1 cellular context compared by ENCODE assay signal in the genomic region with DNA sequence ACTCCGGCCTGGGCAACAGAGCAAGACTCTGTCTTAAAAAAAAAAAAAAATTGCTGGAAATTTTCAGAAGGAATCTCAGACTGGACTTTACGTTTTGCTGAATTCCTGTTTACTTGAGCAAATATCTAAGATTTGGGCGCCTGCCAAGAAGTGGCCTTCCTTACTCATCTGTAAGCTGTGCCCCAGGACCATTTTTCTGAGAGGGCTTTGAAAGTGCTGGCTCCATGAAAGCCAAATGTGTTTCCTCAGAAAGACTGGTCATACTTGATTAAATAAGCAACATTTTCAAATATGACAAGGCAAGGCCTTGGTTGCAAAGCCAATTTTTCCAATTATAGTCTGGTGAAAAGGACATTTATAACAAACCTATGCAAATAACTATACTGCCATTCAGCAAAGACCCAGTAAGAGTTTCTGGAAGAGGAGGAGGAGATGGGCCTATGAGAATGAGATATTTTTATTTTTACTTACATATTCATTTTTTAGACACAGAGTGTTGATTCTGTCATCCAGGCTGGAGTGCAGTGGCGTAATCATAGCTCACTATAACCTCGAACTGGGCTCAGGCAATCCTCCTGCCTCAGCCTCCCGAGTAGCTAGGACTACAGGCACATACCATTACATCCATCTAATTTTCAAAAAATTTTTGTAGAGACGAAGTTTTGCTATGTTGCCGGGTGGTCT.
TF ChIP-seq lines count a peak whose summit lies in the region.

No MANE protein-coding gene starts in this region.

TF ChIP-seq in K562, 482 proteins besides CTCF, POLR2A, EP300 and RAD21 (continued from another document):
- TF ChIP-seq TRIM25 (IDR thresholded peaks at IDR 0.05; ENCODE audit: borderline replicate concordance) = no peak
- TF ChIP-seq FOSL1 (tag; conservative IDR thresholded peaks at IDR 0.05) = 0 out of 2 replicates have a peak, but pooled peaks have one; percentile 22
- TF ChIP-seq NFIC (IDR thresholded peaks at IDR 0.05) = peak; percentile 91
- TF ChIP-seq ATF1 (CRISPR knock-in tag; IDR thresholded peaks at IDR 0.05) = no peak
- TF ChIP-seq ATF1 (tag; IDR thresholded peaks at IDR 0.05) = no peak
- TF ChIP-seq CTBP1 (IDR thresholded peaks at IDR 0.05; ENCODE audit: borderline replicate concordance) = no peak
- no peak for TF ChIP-seq ZNF133 (CRISPR knock-in tag; IDR thresholded peaks at IDR 0.05)
- TF ChIP-seq NR2C1 (IDR thresholded peaks at IDR 0.05) = no peak
- no peak for TF ChIP-seq NR2C1 (tag; IDR thresholded peaks at IDR 0.05)
